In genomic region chr18:24021505-24021904, GRCh38 we compare ENCODE assay signal across 13 cellular contexts. TPM values are rescaled to one million over a fixed set of nuclear protein-coding genes. Genes with fewer than 3 reads are reported as not detected.
A peak's percentile ranks its signal among the peaks of the same experiment; 100 is the strongest.
DNase-seq lines count a peak whose midpoint lies in the region; TF ChIP-seq lines count a peak whose summit lies in the region.
"Had no signal": no experiment of that assay in that cellular context is flagged by ENCODE, and none has a peak within 500 bp of the region (broad histone marks: within the 10 kb centered on the region; RNA-seq: fewer than 3 reads in every experiment).

No MANE protein-coding gene starts in this region.

- H3K4me3 ChIP-seq in CD8-positive, alpha-beta memory T cell (ENCODE audit: low read length): no peak overlapping the region
- no peak overlapping the region for H3K4me3 ChIP-seq in MM.1S (ENCODE audit: low read length)
- H3K4me3 ChIP-seq: A549, body of pancreas, gastroesophageal sphincter had no signal

- peaks cover 45% of the 10 kb centered on the region for H3K36me3 Mint-ChIP-seq in T-helper 1 cell treated with Interleukin-12 subunit alpha and Interleukin-12 subunit beta and Interleukin-4 antibody, amounts not matched to agents 30 μg/mL and 1 μg/mL, for 36 hours (ENCODE audit: low read depth)
- peaks cover 0 to 83% (median 12%) of the 10 kb centered on the region in 3 donors for H3K36me3 Mint-ChIP-seq in CD8-positive, alpha-beta memory T cell
- H3K36me3 Mint-ChIP-seq in activated CD4-positive, alpha-beta memory T cell treated with anti-CD3 and anti-CD28 coated beads for 36 hours: peaks cover 30% of the 10 kb centered on the region
- H3K36me3 Mint-ChIP-seq in mesothelial cell of epicardium: no peaks in the 10 kb centered on the region

- H3F3A ChIP-seq in MM.1S (ENCODE audit: insufficient read depth, low read length): peaks cover 17% of the 10 kb centered on the region

- H3K27ac ChIP-seq in CD8-positive, alpha-beta memory T cell (ENCODE audit: low read depth, low read length): no peak overlapping the region
- no peak overlapping the region for H3K27ac ChIP-seq in MM.1S (ENCODE audit: low read length)
- H3K27ac ChIP-seq: A549, body of pancreas, gastroesophageal sphincter had no signal

- CTCF ChIA-PET in CD8-positive, alpha-beta memory T cell (lab: Charles Lee): interaction anchor here (0.9 to 1.7 kb wide), 2 partner anchors 8 to 30 kb away, joined by 3 to 4 read pairs; no protein-coding TSS in a partner anchor
- CTCF ChIA-PET in activated CD4-positive, alpha-beta memory T cell treated with anti-CD3 and anti-CD28 coated beads for 36 hours (lab: Charles Lee): interaction anchor here (0.6 to 0.9 kb wide), 2 partner anchors 24 to 436 kb away, joined by 3 read pairs; no protein-coding TSS in a partner anchor

- H3K4me1 ChIP-seq in CD8-positive, alpha-beta memory T cell (ENCODE audit: insufficient read depth, low read length): peaks cover 97% of the 10 kb centered on the region
- H3K4me1 ChIP-seq in MM.1S (ENCODE audit: low read length): peaks cover 30% of the 10 kb centered on the region

- peaks cover 12% of the 10 kb centered on the region for H3K36me3 ChIP-seq in CD8-positive, alpha-beta memory T cell (ENCODE audit: insufficient read depth, low read length)
- no peaks in the 10 kb centered on the region for H3K36me3 ChIP-seq in MM.1S (replicated peaks; ENCODE audit: insufficient read depth, low read length)

- H3K9me3 Mint-ChIP-seq in T-helper 1 cell treated with Interleukin-12 subunit alpha and Interleukin-12 subunit beta and Interleukin-4 antibody, amounts not matched to agents 30 μg/mL and 1 μg/mL, for 36 hours: no peaks in the 10 kb centered on the region
- H3K9me3 Mint-ChIP-seq in CD8-positive, alpha-beta memory T cell: no peaks in the 10 kb centered on the region
- no peaks in the 10 kb centered on the region for H3K9me3 Mint-ChIP-seq in activated CD4-positive, alpha-beta memory T cell treated with anti-CD3 and anti-CD28 coated beads for 36 hours
- H3K9me3 Mint-ChIP-seq in mesothelial cell of epicardium: no peaks in the 10 kb centered on the region
- H3K9me3 Mint-ChIP-seq: dendritic cell treated with granulocyte-macrophage colony-stimulating factor and Interleukin-4, amounts not matched to agents 40 ng/mL and 50 ng/mL, for 4 days had no signal

- H3K79me2 ChIP-seq in MM.1S (ENCODE audit: low read length): no peaks in the 10 kb centered on the region

- no peaks in the 10 kb centered on the region for H4K20me1 ChIP-seq in MM.1S (ENCODE audit: insufficient read depth, low read length)

- no peaks in the 10 kb centered on the region for H3K9me2 ChIP-seq in MM.1S (replicated peaks; ENCODE audit: insufficient read depth, low read length)

- TF ChIP-seq CTCF in mesothelial cell of epicardium (IDR thresholded peaks at IDR 0.05; ENCODE audit: unreplicated experiment) (no peak), MM.1S (IDR thresholded peaks at IDR 0.05; ENCODE audit: low read length) (no peak)

- POLR2A ChIA-PET in CD8-positive, alpha-beta memory T cell (lab: Charles Lee): interaction anchor here (0.6 kb wide), 1 partner anchor 87 kb away, joined by 4 read pairs; no protein-coding TSS in a partner anchor
- POLR2A ChIA-PET in activated CD4-positive, alpha-beta memory T cell treated with anti-CD3 and anti-CD28 coated beads for 36 hours (lab: Charles Lee): interaction anchor here (0.7 to 1.4 kb wide), 3 partner anchors 30 to 55 kb away, joined by 3 to 6 read pairs (median 3); no protein-coding TSS in a partner anchor

- H3K27ac Mint-ChIP-seq in T-helper 1 cell treated with Interleukin-12 subunit alpha and Interleukin-12 subunit beta and Interleukin-4 antibody, amounts not matched to agents 30 μg/mL and 1 μg/mL, for 36 hours: peak overlapping the region; percentile 71
- H3K27ac Mint-ChIP-seq in CD8-positive, alpha-beta memory T cell: peak overlapping the region in 7 of 8 donors; percentile 47 to 95 (median 92)
- H3K27ac Mint-ChIP-seq in activated CD4-positive, alpha-beta memory T cell treated with anti-CD3 and anti-CD28 coated beads for 36 hours: peak overlapping the region; percentile 89
- H3K27ac Mint-ChIP-seq in mesothelial cell of epicardium: peak overlapping the region; percentile 14
- H3K27ac Mint-ChIP-seq: dendritic cell treated with granulocyte-macrophage colony-stimulating factor and Interleukin-4, amounts not matched to agents 40 ng/mL and 50 ng/mL, for 4 days had no signal

- H3K27me3 ChIP-seq in CD8-positive, alpha-beta memory T cell (ENCODE audit: insufficient read depth, low read length, poor library complexity, severe bottlenecking): no peaks in the 10 kb centered on the region
- H3K27me3 ChIP-seq in MM.1S (replicated peaks; ENCODE audit: insufficient read depth, low read length): peaks cover 7% of the 10 kb centered on the region
- H3K27me3 ChIP-seq: body of pancreas, gastroesophageal sphincter had no signal

- no peak overlapping the region for H2AFZ ChIP-seq in MM.1S (ENCODE audit: low read length)

- DNase-seq in T-helper 1 cell (no peak), mesothelial cell of epicardium (ENCODE audit: low spot score in 2 of 2, unreplicated experiment in 2 of 2) (no peak), MM.1S (no peak), globus pallidus (ENCODE audit: low spot score) (no peak), NAMALWA (ENCODE audit: low spot score) (no peak)
- DNase-seq in CD8-positive, alpha-beta memory T cell: no peak
- DNase-seq in activated CD4-positive, alpha-beta memory T cell treated with anti-CD3 and anti-CD28 coated beads for 36 hours: no peak
- DNase-seq: activated CD4-positive, CD25-positive, alpha-beta regulatory T cell; body of pancreas had no signal

- H3K9ac ChIP-seq in MM.1S (ENCODE audit: low read length): no peak overlapping the region

- peak overlapping the region; percentile 44 for H3K4me3 Mint-ChIP-seq in T-helper 1 cell treated with Interleukin-12 subunit alpha and Interleukin-12 subunit beta and Interleukin-4 antibody, amounts not matched to agents 30 μg/mL and 1 μg/mL, for 36 hours
- H3K4me3 Mint-ChIP-seq in CD8-positive, alpha-beta memory T cell: peak overlapping the region; percentile 18 to 78 (median 49)
- peak overlapping the region; percentile 38 for H3K4me3 Mint-ChIP-seq in activated CD4-positive, alpha-beta memory T cell treated with anti-CD3 and anti-CD28 coated beads for 36 hours
- H3K4me3 Mint-ChIP-seq in mesothelial cell of epicardium: no peak overlapping the region
- H3K4me3 Mint-ChIP-seq: dendritic cell treated with granulocyte-macrophage colony-stimulating factor and Interleukin-4, amounts not matched to agents 40 ng/mL and 50 ng/mL, for 4 days had no signal

- no peaks in the 10 kb centered on the region for H3K27me3 Mint-ChIP-seq in T-helper 1 cell treated with Interleukin-12 subunit alpha and Interleukin-12 subunit beta and Interleukin-4 antibody, amounts not matched to agents 30 μg/mL and 1 μg/mL, for 36 hours (ENCODE audit: low read depth)
- no peaks in the 10 kb centered on the region for H3K27me3 Mint-ChIP-seq in CD8-positive, alpha-beta memory T cell
- no peaks in the 10 kb centered on the region for H3K27me3 Mint-ChIP-seq in activated CD4-positive, alpha-beta memory T cell treated with anti-CD3 and anti-CD28 coated beads for 36 hours
- H3K27me3 Mint-ChIP-seq in mesothelial cell of epicardium (ENCODE audit: low read depth): no peaks in the 10 kb centered on the region
- H3K27me3 Mint-ChIP-seq: dendritic cell treated with granulocyte-macrophage colony-stimulating factor and Interleukin-4, amounts not matched to agents 40 ng/mL and 50 ng/mL, for 4 days had no signal

- H3K4me2 ChIP-seq in MM.1S (ENCODE audit: low read depth, low read length): no peak overlapping the region
- H3K4me2 ChIP-seq: A549 had no signal

- intact Hi-C loops in activated CD4-positive, alpha-beta memory T cell treated with anti-CD3 and anti-CD28 coated beads for 36 hours (cut with micrococcal nuclease): no loop called here

- no peaks in the 10 kb centered on the region for H3K9me3 ChIP-seq in CD8-positive, alpha-beta memory T cell (ENCODE audit: low read length)
- H3K9me3 ChIP-seq in MM.1S (replicated peaks; ENCODE audit: insufficient read depth, low read length): no peaks in the 10 kb centered on the region
- H3K9me3 ChIP-seq: A549, body of pancreas, gastroesophageal sphincter had no signal

- peaks cover 87% of the 10 kb centered on the region for H3K4me1 Mint-ChIP-seq in T-helper 1 cell treated with Interleukin-12 subunit alpha and Interleukin-12 subunit beta and Interleukin-4 antibody, amounts not matched to agents 30 μg/mL and 1 μg/mL, for 36 hours (ENCODE audit: low read depth)
- peaks cover 97 to 99% (median 98%) of the 10 kb centered on the region in 3 donors for H3K4me1 Mint-ChIP-seq in CD8-positive, alpha-beta memory T cell
- H3K4me1 Mint-ChIP-seq in activated CD4-positive, alpha-beta memory T cell treated with anti-CD3 and anti-CD28 coated beads for 36 hours (ENCODE audit: low read depth): peaks cover 98% of the 10 kb centered on the region
- peaks cover 28% of the 10 kb centered on the region for H3K4me1 Mint-ChIP-seq in mesothelial cell of epicardium

RNA-seq across cellular contexts. Expression of gene TTC39C, which starts 7.0 kb away (rescaled TPM):
- 10 to 100 TPM; 57.4 to 59.5 TPM for total RNA-seq in CD8-positive, alpha-beta memory T cell
- polyA plus RNA-seq in CD8-positive, alpha-beta memory T cell: 80.2 TPM
- total RNA-seq in activated CD4-positive, alpha-beta memory T cell treated with anti-CD3 and anti-CD28 coated beads for 36 hours: 10 to 100 TPM; 48.9 to 49.0 TPM
- total RNA-seq in mesothelial cell of epicardium: 22.9 to 26.6 TPM (median 24.7 TPM) in 3 replicates

Comparison
In these comparisons a context has a peak if more than half of its experiments do, and no peak if none do; other contexts are left out.
1. H3K27ac Mint-ChIP-seq: peak in every context shown above with its lines; median percentile 92 in CD8-positive, alpha-beta memory T cell; 89 in activated CD4-positive, alpha-beta memory T cell treated with anti-CD3 and anti-CD28 coated beads for 36 hours; 71 in T-helper 1 cell treated with Interleukin-12 subunit alpha and Interleukin-12 subunit beta and Interleukin-4 antibody, amounts not matched to agents 30 μg/mL and 1 μg/mL, for 36 hours; 14 in mesothelial cell of epicardium.